In genomic region chr11:10022764-10023163, GRCh38 we compare ENCODE assay signal across 1 cellular context.
TF ChIP-seq lines count a peak whose summit lies in the region.

No MANE protein-coding gene starts in this region.

TF ChIP-seq in WTC11, 78 proteins besides CTCF, POLR2A, EP300 and RAD21 (continued from another document):
- TF ChIP-seq ZNF281 (CRISPR knock-in tag; IDR thresholded peaks at IDR 0.05) (no peak), HMGA2 (CRISPR knock-in tag; IDR thresholded peaks at IDR 0.05) (no peak), CREM (CRISPR knock-in tag; IDR thresholded peaks at IDR 0.05) (no peak), TEAD1 (CRISPR knock-in tag; IDR thresholded peaks at IDR 0.05) (no peak), GTF2I (CRISPR knock-in tag; conservative IDR thresholded peaks at IDR 0.05) (no peak)
